ENCODE assay signal across 12 cellular contexts in the genomic region with DNA sequence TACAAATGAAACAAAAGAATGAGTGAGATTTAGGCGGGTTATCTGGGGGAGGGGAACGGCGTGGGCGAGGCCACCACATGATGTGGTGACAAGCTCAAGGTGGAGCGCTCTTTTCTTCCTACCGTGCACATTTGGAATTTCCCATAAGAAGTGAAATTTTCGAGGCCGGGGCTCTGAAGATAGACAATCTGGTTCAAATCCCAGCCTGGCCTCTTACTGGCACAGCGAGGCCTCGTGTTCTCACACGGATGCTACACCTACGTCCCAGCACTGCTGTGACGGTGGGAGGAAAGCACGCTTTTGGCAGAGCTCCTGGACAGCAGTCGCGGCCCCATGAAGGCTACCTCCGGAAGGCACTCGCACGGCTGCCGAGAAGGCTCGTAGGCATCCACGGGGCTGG. TPM values are rescaled to one million over a fixed set of nuclear protein-coding genes. Genes with fewer than 3 reads are reported as not detected.
DNase-seq lines count a peak whose midpoint lies in the region; ATAC-seq and TF ChIP-seq lines count a peak whose summit lies in the region.
"Had no signal": no experiment of that assay in that cellular context is flagged by ENCODE, and none has a peak within 500 bp of the region (broad histone marks: within the 10 kb centered on the region; RNA-seq: fewer than 3 reads in every experiment).

No MANE protein-coding gene starts in this region.

- H3K36me3 ChIP-seq in adipocyte (ENCODE audit: control insufficient read depth, insufficient read depth, low read length, severe bottlenecking), result peaks cover 65% of the 10 kb centered on the region
- peaks cover 88% of the 10 kb centered on the region for H3K36me3 ChIP-seq in lower lobe of right lung

- H3K36me3 Mint-ChIP-seq in activated naive CD8-positive, alpha-beta T cell treated with anti-CD3 and anti-CD28 coated beads, Interleukin-2, amount 50 U/mL, for 24 hours (ENCODE audit: low read depth), result peaks cover 25% of the 10 kb centered on the region
- peaks cover 10% of the 10 kb centered on the region for H3K36me3 Mint-ChIP-seq in activated naive CD8-positive, alpha-beta T cell treated with anti-CD3 and anti-CD28 coated beads for 36 hours

- H3K9ac ChIP-seq in adipocyte (ENCODE audit: low read length), result peak overlapping the region; percentile 66

- ATAC-seq in activated naive CD8-positive, alpha-beta T cell treated with anti-CD3 and anti-CD28 coated beads, Interleukin-2, amount 50 U/mL, for 24 hours, result no peak
- ATAC-seq in lower lobe of right lung (no peak), HG03469 (IDR thresholded peaks at IDR 0.05; ENCODE audit: unreplicated experiment) (no peak)

- no peak for DNase-seq in activated naive CD8-positive, alpha-beta T cell treated with anti-CD3 and anti-CD28 coated beads, Interleukin-2, amount 50 U/mL, for 24 hours
- DNase-seq in activated naive CD8-positive, alpha-beta T cell treated with anti-CD3 and anti-CD28 coated beads for 36 hours, result no peak
- DNase-seq in adipocyte (ENCODE audit: low read depth), result no peak
- DNase-seq in lower lobe of right lung, result peak; percentile 37
- peak; percentile 31 to 47 for DNase-seq in stimulated activated CD4-positive, alpha-beta T cell treated with anti-CD3 and anti-CD28 coated beads, Interleukin-4, amount 100 ng/mL, for 4 hours
- no peak for DNase-seq in activated CD4-positive, CD25-positive, alpha-beta regulatory T cell treated with anti-CD3 and anti-CD28 coated beads, Interleukin-2, amount 50 U/mL, for 72 hours
- DNase-seq in NCI-H748 treated with DMSO at 0.1 percent for 48 hours (lab: John Stamatoyannopoulos, UW), result no peak
- DNase-seq: activated CD8-positive, alpha-beta memory T cell treated with anti-CD3 and anti-CD28 coated beads for 24 hours; Karpas-422; T-cell had no signal

- H3K27ac ChIP-seq in lower lobe of right lung, result no peak overlapping the region

- no peaks in the 10 kb centered on the region for H3K9me3 Mint-ChIP-seq in activated naive CD8-positive, alpha-beta T cell treated with anti-CD3 and anti-CD28 coated beads, Interleukin-2, amount 50 U/mL, for 24 hours
- H3K9me3 Mint-ChIP-seq in activated naive CD8-positive, alpha-beta T cell treated with anti-CD3 and anti-CD28 coated beads for 36 hours, result no peaks in the 10 kb centered on the region
- H3K9me3 Mint-ChIP-seq: T-cell had no signal

- no peak overlapping the region for H3K4me3 ChIP-seq in adipocyte (ENCODE audit: low read length)
- H3K4me3 ChIP-seq in lower lobe of right lung, result no peak overlapping the region

- H3K4me3 Mint-ChIP-seq in activated naive CD8-positive, alpha-beta T cell treated with anti-CD3 and anti-CD28 coated beads, Interleukin-2, amount 50 U/mL, for 24 hours, result no peak overlapping the region
- no peak overlapping the region for H3K4me3 Mint-ChIP-seq in activated naive CD8-positive, alpha-beta T cell treated with anti-CD3 and anti-CD28 coated beads for 36 hours
- H3K4me3 Mint-ChIP-seq: B cell, T-cell had no signal

- H3K9me3 ChIP-seq in adipocyte (ENCODE audit: control insufficient read depth, low read length), result no peaks in the 10 kb centered on the region
- H3K9me3 ChIP-seq in lower lobe of right lung, result no peaks in the 10 kb centered on the region

- H3K27me3 ChIP-seq in adipocyte (replicated peaks; ENCODE audit: control insufficient read depth, insufficient read depth, low read length) (no peaks in the 10 kb centered on the region), lower lobe of right lung (ENCODE audit: low read depth) (no peaks in the 10 kb centered on the region)

- TF ChIP-seq CTCF in lower lobe of right lung (IDR thresholded peaks at IDR 0.05), result no peak

- peaks cover 12% of the 10 kb centered on the region for H3K4me1 Mint-ChIP-seq in activated naive CD8-positive, alpha-beta T cell treated with anti-CD3 and anti-CD28 coated beads, Interleukin-2, amount 50 U/mL, for 24 hours
- H3K4me1 Mint-ChIP-seq in activated naive CD8-positive, alpha-beta T cell treated with anti-CD3 and anti-CD28 coated beads for 36 hours, result peaks cover 10% of the 10 kb centered on the region
- H3K4me1 Mint-ChIP-seq: B cell had no signal

- H3K4me1 ChIP-seq in adipocyte (ENCODE audit: control insufficient read depth, insufficient read depth, low read length) (peaks cover 28% of the 10 kb centered on the region), lower lobe of right lung (peaks cover 41% of the 10 kb centered on the region)

- intact Hi-C loops in lower lobe of right lung (cut with DNase I), result no loop called here

- peak overlapping the region; percentile 68 for H3K27ac Mint-ChIP-seq in activated naive CD8-positive, alpha-beta T cell treated with anti-CD3 and anti-CD28 coated beads, Interleukin-2, amount 50 U/mL, for 24 hours
- H3K27ac Mint-ChIP-seq in activated naive CD8-positive, alpha-beta T cell treated with anti-CD3 and anti-CD28 coated beads for 36 hours, result no peak overlapping the region
- H3K27ac Mint-ChIP-seq: B cell had no signal

- no peaks in the 10 kb centered on the region for H3K27me3 Mint-ChIP-seq in activated naive CD8-positive, alpha-beta T cell treated with anti-CD3 and anti-CD28 coated beads, Interleukin-2, amount 50 U/mL, for 24 hours
- no peaks in the 10 kb centered on the region for H3K27me3 Mint-ChIP-seq in activated naive CD8-positive, alpha-beta T cell treated with anti-CD3 and anti-CD28 coated beads for 36 hours
- H3K27me3 Mint-ChIP-seq: B cell, T-cell had no signal

RNA-seq across cellular contexts. Expression of a gene that starts 25.2 kb away (rescaled TPM):
- total RNA-seq in activated naive CD8-positive, alpha-beta T cell treated with anti-CD3 and anti-CD28 coated beads for 36 hours, result 10 to 100 TPM; 27.4 to 30.0 TPM
- total RNA-seq in lower lobe of right lung, result 77.9 TPM

RNA-seq across cellular contexts. Expression of a gene that starts 41.5 kb away (rescaled TPM):
- 1 to 10 TPM; 2.4 to 3.3 TPM for total RNA-seq in activated naive CD8-positive, alpha-beta T cell treated with anti-CD3 and anti-CD28 coated beads for 36 hours
- 31.1 TPM for total RNA-seq in lower lobe of right lung

Comparison
In these comparisons a context has a peak if more than half of its experiments do, and no peak if none do; other contexts are left out.
1. DNase-seq: peak in lower lobe of right lung (single experiment) and stimulated activated CD4-positive, alpha-beta T cell treated with anti-CD3 and anti-CD28 coated beads, Interleukin-4, amount 100 ng/mL, for 4 hours (2 of 2); none in activated naive CD8-positive, alpha-beta T cell treated with anti-CD3 and anti-CD28 coated beads, Interleukin-2, amount 50 U/mL, for 24 hours (single experiment), activated naive CD8-positive, alpha-beta T cell treated with anti-CD3 and anti-CD28 coated beads for 36 hours (single experiment), adipocyte (single experiment), activated CD4-positive, CD25-positive, alpha-beta regulatory T cell treated with anti-CD3 and anti-CD28 coated beads, Interleukin-2, amount 50 U/mL, for 72 hours (single experiment) and NCI-H748 treated with DMSO at 0.1 percent for 48 hours (single experiment).